Comparison of ENCODE assay signal across 8 cellular contexts in genomic region chr19:30046522-30046921, GRCh38.
DNase-seq lines count a peak whose midpoint lies in the region; ATAC-seq, FAIRE-seq and TF ChIP-seq lines count a peak whose summit lies in the region.

No MANE protein-coding gene starts in this region.

- H3K18ac ChIP-seq in IMR-90 (ENCODE audit: low read depth, low read length): no peak overlapping the region

- BruUV-seq in A673 (replicated peaks; lab: Mats Ljungman, UMichigan) (no TSS peak), IMR-90 (replicated peaks; lab: Mats Ljungman, UMichigan) (no TSS peak)

- H2AK5ac ChIP-seq in IMR-90 (ENCODE audit: low read depth, low read length): no peak overlapping the region

- WGBS in IMR-90 (ENCODE audit: extremely low coverage in 2 of 2, insufficient read length in 1 of 2), 2 experiments: 58% methylated on average over 2 of the region's 4 CpGs; no CpG with 5 or more reads in 1 of the 2 experiments

- in situ Hi-C loops in GM13977 (cut with MboI; ENCODE audit: low pct_unique_long_range_greater_than_20kb, low sequenced_read_pairs, unreplicated experiment): no loop called here
- in situ Hi-C loops in IMR-90 (cut with MboI; ENCODE audit: low sequenced_read_pairs): no loop called here

- H3K9me3 Mint-ChIP-seq in CD4-positive, alpha-beta T cell: no peaks in the 10 kb centered on the region

- peak; percentile 39 for DNase-seq in A673 (ENCODE audit: low spot score)
- peak; percentile 45 for DNase-seq in GM13977 (ENCODE audit: low spot score)
- peak; percentile 1 for DNase-seq in IMR-90
- DNase-seq in bronchial epithelial cell (ENCODE audit: low read depth): no peak
- no peak for DNase-seq in osteoblast (ENCODE audit: insufficient read length, low spot score, missing footprints)
- no peak for DNase-seq in CD4-positive, alpha-beta T cell

- H3K23ac ChIP-seq in IMR-90 (ENCODE audit: low read depth, low read length): no peak overlapping the region

- H2BK120ac ChIP-seq in IMR-90 (ENCODE audit: low read depth, low read length): no peak overlapping the region

- H4K20me1 ChIP-seq in IMR-90 (ENCODE audit: insufficient read depth, low read length): no peaks in the 10 kb centered on the region
- no peaks in the 10 kb centered on the region for H4K20me1 ChIP-seq in osteoblast (ENCODE audit: insufficient read depth, low read length)

- TF ChIP-seq RAD21 in IMR-90 (IDR thresholded peaks at IDR 0.05; ENCODE audit: low read length): no peak

- H3K14ac ChIP-seq in IMR-90 (replicated peaks; ENCODE audit: low read depth, low read length): no peak overlapping the region

- H2BK15ac ChIP-seq in IMR-90 (ENCODE audit: low read depth, low read length): no peak overlapping the region

- no peaks in the 10 kb centered on the region for H3K36me3 ChIP-seq in A673 (ENCODE audit: insufficient read depth, low read length, poor library complexity, severe bottlenecking)
- no peaks in the 10 kb centered on the region for H3K36me3 ChIP-seq in IMR-90 (ENCODE audit: control insufficient read depth, insufficient read depth, low read length)
- H3K36me3 ChIP-seq in bronchial epithelial cell (ENCODE audit: control insufficient read depth, insufficient read depth, low read length): no peaks in the 10 kb centered on the region
- H3K36me3 ChIP-seq in osteoblast (ENCODE audit: insufficient read depth, low read length): no peaks in the 10 kb centered on the region

- no peak overlapping the region for H2AFZ ChIP-seq in IMR-90 (replicated peaks; ENCODE audit: low read length, poor library complexity)
- H2AFZ ChIP-seq in osteoblast (ENCODE audit: low read length): no peak overlapping the region

- H3K36me3 Mint-ChIP-seq in CD4-positive, alpha-beta T cell (ENCODE audit: low read depth): peaks cover 3% of the 10 kb centered on the region

- H2BK5ac ChIP-seq in IMR-90 (ENCODE audit: low read depth, low read length, poor library complexity, severe bottlenecking): no peak overlapping the region

- H3K4ac ChIP-seq in IMR-90 (ENCODE audit: low read depth, low read length): no peak overlapping the region

- no peak overlapping the region for H3K4me3 Mint-ChIP-seq in CD4-positive, alpha-beta T cell

- no peaks in the 10 kb centered on the region for H3K79me2 ChIP-seq in osteoblast (ENCODE audit: insufficient read depth, low read length)

- FAIRE-seq in bronchial epithelial cell (lab: Jason Lieb, UNC): no peak

- peaks cover 18% of the 10 kb centered on the region for H3K4me1 Mint-ChIP-seq in CD4-positive, alpha-beta T cell (ENCODE audit: low read depth)

- H3K27me3 ChIP-seq in A673 (replicated peaks; ENCODE audit: insufficient read depth, low read depth, low read length, poor library complexity) (no peaks in the 10 kb centered on the region), IMR-90 (ENCODE audit: control insufficient read depth, insufficient read depth, low read length) (no peaks in the 10 kb centered on the region), bronchial epithelial cell (ENCODE audit: control insufficient read depth, insufficient read depth, low read length) (no peaks in the 10 kb centered on the region), osteoblast (ENCODE audit: insufficient read depth, low read length) (no peaks in the 10 kb centered on the region)
- H3K27me3 ChIP-seq in CD4-positive, alpha-beta T cell (ENCODE audit: control insufficient read depth, insufficient read depth, low read length): no peaks in the 10 kb centered on the region

- peak; percentile 49; the same call in 1 of the 2 replicates for ATAC-seq in IMR-90 (ENCODE audit: low read depth)
- ATAC-seq in CD4-positive, alpha-beta T cell (ENCODE audit: poor library complexity): no peak
- no peak for ATAC-seq in HG03025 (IDR thresholded peaks at IDR 0.05; ENCODE audit: low FRiP score, unreplicated experiment)
- ATAC-seq in HG02798 (IDR thresholded peaks at IDR 0.05; ENCODE audit: poor library complexity, unreplicated experiment): no peak

- no peaks in the 10 kb centered on the region; the same call in 1 of the 2 replicates for H3K9me1 ChIP-seq in IMR-90 (ENCODE audit: insufficient read depth, low read length)

- dilution Hi-C loops in IMR-90 (cut with HindIII; ENCODE audit: low sequenced_read_pairs, unreplicated experiment): no loop called here

- H3K9me3 ChIP-seq in A673 (ENCODE audit: low read depth, low read length, poor library complexity, severe bottlenecking) (no peaks in the 10 kb centered on the region), IMR-90 (ENCODE audit: control insufficient read depth, insufficient read depth, low read length) (no peaks in the 10 kb centered on the region), osteoblast (ENCODE audit: low read depth, low read length) (no peaks in the 10 kb centered on the region)
- H3K9me3 ChIP-seq in CD4-positive, alpha-beta T cell (ENCODE audit: control insufficient read depth, low read length): no peaks in the 10 kb centered on the region

- no peak overlapping the region for H3K4me2 ChIP-seq in IMR-90 (ENCODE audit: low read depth, low read length)
- no peak overlapping the region for H3K4me2 ChIP-seq in osteoblast (ENCODE audit: insufficient read depth, low read length)

- no peaks in the 10 kb centered on the region; a peak in 1 of 4 replicates for H3K79me1 ChIP-seq in IMR-90 (ENCODE audit: low read depth in 1 of 2, low read length in 2 of 2)

- H3K9ac ChIP-seq in IMR-90 (ENCODE audit: low read depth, low read length): no peak overlapping the region

- intact Hi-C loops in A673 (cut with micrococcal nuclease; ENCODE audit: unreplicated experiment): loop anchor here (2.0 kb wide), 1 partner anchor 604 kb away; no protein-coding TSS in a partner anchor
- intact Hi-C loops in IMR-90 (cut with micrococcal nuclease): no loop called here
- intact Hi-C loops in CD4-positive, alpha-beta T cell (cut with DNase I, micrococcal nuclease): loop anchor here in 1 of 2 experiments (10.0 kb wide), 1 partner anchor 322 kb away; no protein-coding TSS in a partner anchor

- CTCF ChIA-PET in A673 (lab: Charles Lee) (no interaction called here), IMR-90 (lab: Yijun Ruan, JAX) (no interaction called here)
- CTCF ChIA-PET in CD4-positive, alpha-beta T cell (lab: Charles Lee): no interaction called here

- H3K27me3 Mint-ChIP-seq in CD4-positive, alpha-beta T cell: no peaks in the 10 kb centered on the region

- no peak overlapping the region for H4K5ac ChIP-seq in IMR-90 (ENCODE audit: low read depth, low read length)

- no peak for TF ChIP-seq POLR2A in IMR-90 (IDR thresholded peaks at IDR 0.05; ENCODE audit: low read depth, low read length)

- POLR2A ChIA-PET in A673 (lab: Charles Lee; ENCODE audit: low non-redundant PET): no interaction called here
- POLR2A ChIA-PET in IMR-90 (lab: Charles Lee; ENCODE audit: unreplicated experiment): no interaction called here
- POLR2A ChIA-PET in CD4-positive, alpha-beta T cell (lab: Charles Lee): no interaction called here

- peaks cover 24% of the 10 kb centered on the region for H3K4me1 ChIP-seq in A673 (ENCODE audit: insufficient read depth, low read length, poor library complexity, severe bottlenecking)
- no peaks in the 10 kb centered on the region; the same call in 1 of the 2 replicates for H3K4me1 ChIP-seq in IMR-90 (ENCODE audit: control insufficient read depth, insufficient read depth, low read length)
- H3K4me1 ChIP-seq in osteoblast (ENCODE audit: insufficient read depth, low read length): no peaks in the 10 kb centered on the region

- H4K91ac ChIP-seq in IMR-90 (ENCODE audit: insufficient read depth, low read depth, low read length): no peak overlapping the region

- peak; percentile 71 for TF ChIP-seq CTCF in A673 (conservative IDR thresholded peaks at IDR 0.05; ENCODE audit: low read depth, low read length)
- TF ChIP-seq CTCF in GM13977 (IDR thresholded peaks at IDR 0.05; ENCODE audit: extremely low read depth, insufficient read depth, missing control alignments): peak; percentile 66
- TF ChIP-seq CTCF in IMR-90 (conservative IDR thresholded peaks at IDR 0.05; ENCODE audit: low read depth, low read length): peak; percentile 36
- peak; percentile 29 for TF ChIP-seq CTCF in bronchial epithelial cell (IDR thresholded peaks at IDR 0.05; ENCODE audit: insufficient read depth, low read length, severe bottlenecking)
- TF ChIP-seq CTCF in osteoblast (IDR thresholded peaks at IDR 0.05; ENCODE audit: extremely low read depth, low read depth, low read length): peak; percentile 57
- no peak for TF ChIP-seq CTCF in CD4-positive, alpha-beta T cell (IDR thresholded peaks at IDR 0.05)

- H3K4me3 ChIP-seq in A673 (ENCODE audit: low read depth, low read length, poor library complexity, severe bottlenecking): no peak overlapping the region
- H3K4me3 ChIP-seq in IMR-90 (ENCODE audit: insufficient read depth, low read depth, low read length): no peak overlapping the region
- no peak overlapping the region for H3K4me3 ChIP-seq in bronchial epithelial cell (ENCODE audit: low read depth, low read length)
- H3K4me3 ChIP-seq in osteoblast (ENCODE audit: insufficient read depth, low read length): no peak overlapping the region

- no peak overlapping the region for H3K27ac ChIP-seq in A673 (ENCODE audit: low read depth, low read length, poor library complexity, severe bottlenecking)
- H3K27ac ChIP-seq in IMR-90 (ENCODE audit: insufficient read depth, low read length): no peak overlapping the region
- H3K27ac ChIP-seq in osteoblast (ENCODE audit: low read depth, low read length): no peak overlapping the region
- no peak overlapping the region for H3K27ac ChIP-seq in CD4-positive, alpha-beta T cell (ENCODE audit: low read depth, low read length)

- no peak overlapping the region for H2BK20ac ChIP-seq in IMR-90 (ENCODE audit: low read depth, low read length)

- H3K56ac ChIP-seq in IMR-90 (ENCODE audit: extremely low read depth, insufficient read depth, low read length): no peak overlapping the region

- no peak overlapping the region for H3K27ac Mint-ChIP-seq in CD4-positive, alpha-beta T cell

- no peak overlapping the region for H2AK9ac ChIP-seq in IMR-90 (replicated peaks; ENCODE audit: low read depth, low read length, poor library complexity)

- H4K8ac ChIP-seq in IMR-90 (ENCODE audit: low read depth in 2 of 2, low read length in 2 of 2): no peak overlapping the region

TF ChIP-seq in IMR-90, 13 proteins besides CTCF, POLR2A, EP300 and RAD21:
- no peak for TF ChIP-seq USF2 (IDR thresholded peaks at IDR 0.05; ENCODE audit: low read depth, low read length)
- TF ChIP-seq MAFK (IDR thresholded peaks at IDR 0.05; ENCODE audit: low read depth, low read length): peak; percentile 67
- peak; percentile 12; the same call in 1 of the 2 replicates for TF ChIP-seq SMC3 (IDR thresholded peaks at IDR 0.05; ENCODE audit: low read depth, low read length)

Comparison
In these comparisons a context has a peak if more than half of its experiments do, and no peak if none do; other contexts are left out.
1. DNase-seq: peak in A673 (single experiment), GM13977 (single experiment) and IMR-90 (single experiment); none in bronchial epithelial cell (single experiment), osteoblast (single experiment) and CD4-positive, alpha-beta T cell (0 of 10).